ENCODE assay signal across 13 cellular contexts in the genomic region with DNA sequence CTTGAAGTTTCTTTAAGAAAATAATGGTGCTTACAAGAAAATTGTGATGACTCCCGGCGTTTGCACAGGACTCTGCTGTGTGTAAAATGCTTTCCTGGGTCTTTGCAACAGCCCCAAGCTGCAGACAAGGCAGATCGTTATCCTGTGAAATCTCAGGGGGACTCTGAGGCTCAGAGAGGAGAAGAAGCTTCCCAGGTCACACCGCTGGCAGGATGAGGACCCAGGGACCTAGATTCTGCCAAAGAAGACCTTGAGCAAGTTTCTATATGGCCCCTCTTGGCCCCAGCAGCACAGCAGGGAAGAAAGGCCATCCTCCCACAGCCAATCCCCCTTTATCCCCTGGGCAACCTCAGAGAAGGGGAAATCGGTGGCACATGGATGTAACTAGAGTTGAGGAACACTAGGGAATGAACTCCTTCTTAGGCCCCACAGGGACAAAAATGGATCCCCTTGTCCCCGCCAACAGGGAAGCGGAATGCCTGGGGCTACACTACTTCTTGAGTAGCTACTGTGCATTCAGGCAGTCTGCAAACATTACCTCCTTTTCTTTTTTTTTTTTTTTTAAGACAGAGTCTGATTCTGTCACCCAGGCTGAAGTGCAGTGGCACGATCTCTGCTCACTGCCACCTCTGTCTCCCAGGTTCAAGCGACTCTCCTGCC.
DNase-seq lines count a peak whose midpoint lies in the region; ATAC-seq and TF ChIP-seq lines count a peak whose summit lies in the region.
"Had no signal": no experiment of that assay in that cellular context is flagged by ENCODE, and none has a peak within 500 bp of the region (broad histone marks: within the 10 kb centered on the region; RNA-seq: fewer than 3 reads in every experiment).

No MANE protein-coding gene starts in this region.

- H3K14ac ChIP-seq in neuronal stem cell (ENCODE audit: low read length), result no peak overlapping the region

- intact Hi-C loops in testis (cut with DNase I; ENCODE audit: low total_unique reads), result loop anchor here (10.0 kb wide), 1 partner anchor 274 kb away; no protein-coding TSS in a partner anchor

- H3K9ac ChIP-seq in neuronal stem cell (ENCODE audit: low read depth, low read length, poor library complexity), result no peak overlapping the region

- no peak for TF ChIP-seq CTCF in testis (IDR thresholded peaks at IDR 0.05)

- H3K79me1 ChIP-seq in neuronal stem cell (ENCODE audit: low read depth, low read length), result no peaks in the 10 kb centered on the region

- H2BK15ac ChIP-seq in neuronal stem cell (ENCODE audit: low read length), result no peak overlapping the region

- no peak overlapping the region for H2AK5ac ChIP-seq in neuronal stem cell (ENCODE audit: low read depth, low read length)

- no peaks in the 10 kb centered on the region for H3K27me3 Mint-ChIP-seq in activated T-cell treated with anti-CD3 and anti-CD28 coated beads, Interleukin-2, amount 50 U/mL, for 72 hours (ENCODE audit: low read depth)

- ATAC-seq in activated T-cell treated with anti-CD3 and anti-CD28 coated beads, Interleukin-2, amount 50 U/mL, for 72 hours (replicated peaks in 1 of 2), result no peak
- no peak for ATAC-seq in HG03175 (IDR thresholded peaks at IDR 0.05; ENCODE audit: unreplicated experiment)
- ATAC-seq: HCT116 had no signal

- WGBS in neuronal stem cell (ENCODE audit: extremely low coverage in 2 of 2, insufficient read length in 2 of 2, insufficient replicate concordance in 1 of 2), 2 donors, result no CpG with 5 or more reads among the region's 9 CpGs
- WGBS in testis, 2 donors, result 68 to 69% methylated on average over 9 of the region's 9 CpGs

- H2BK12ac ChIP-seq in neuronal stem cell (ENCODE audit: low read length), result no peak overlapping the region

- no peak overlapping the region for H4K91ac ChIP-seq in neuronal stem cell (ENCODE audit: low read depth, low read length, poor library complexity)

- H3K27ac Mint-ChIP-seq in activated T-cell treated with anti-CD3 and anti-CD28 coated beads, Interleukin-2, amount 50 U/mL, for 72 hours, result peak overlapping the region; percentile 36
- H3K27ac Mint-ChIP-seq: activated B cell treated with CpG ODN at 0.5 μM for 24 hours had no signal

- H3K18ac ChIP-seq in neuronal stem cell (ENCODE audit: low read length), result no peak overlapping the region

- peaks cover 0 to 4% (median 0%) of the 10 kb centered on the region in 3 experiments for H3K27me3 ChIP-seq in neuronal stem cell (ENCODE audit: control insufficient read depth in 3 of 3, insufficient read depth in 3 of 3, low read depth in 1 of 3, low read length in 3 of 3)
- H3K27me3 ChIP-seq in testis, result no peaks in the 10 kb centered on the region

- H3K4me2 ChIP-seq in neuronal stem cell (ENCODE audit: insufficient read depth, low read length, poor library complexity, severe bottlenecking), result no peak overlapping the region

- no peak overlapping the region for H3K23ac ChIP-seq in neuronal stem cell (ENCODE audit: low read depth, low read length, poor library complexity)

- peaks cover 0 to 2% of the 10 kb centered on the region in 2 donors for H3K36me3 Mint-ChIP-seq in activated T-cell treated with anti-CD3 and anti-CD28 coated beads, Interleukin-2, amount 50 U/mL, for 72 hours (ENCODE audit: insufficient read depth in 2 of 2)

- no peak for DNase-seq in activated T-cell treated with anti-CD3 and anti-CD28 coated beads, Interleukin-2, amount 50 U/mL, for 72 hours
- DNase-seq in activated T-cell treated with anti-CD3 and anti-CD28 coated beads, Interleukin-2, amount 50 U/mL, for 48 hours, result no peak
- DNase-seq in ecto neural progenitor cell (ENCODE audit: low spot score) (peak; percentile 47), neuronal stem cell (ENCODE audit: low spot score) (no peak), testis (no peak), HuH-7 (ENCODE audit: low spot score) (no peak), NCI-H146 treated with DMSO at 0.1 percent for 48 hours (lab: John Stamatoyannopoulos, UW; ENCODE audit: unreplicated experiment) (no peak)
- DNase-seq: activated B cell treated with CpG ODN at 0.5 μM for 24 hours; activated T-cell treated with anti-CD3 and anti-CD28 coated beads, Interleukin-2, amount 50 U/mL, for 1 hour; GDM1; NCI-H2227 treated with DMSO at 0.1 percent for 48 hours had no signal

- H3K4me1 Mint-ChIP-seq in activated T-cell treated with anti-CD3 and anti-CD28 coated beads, Interleukin-2, amount 50 U/mL, for 72 hours (ENCODE audit: low read depth), result peaks cover 5% of the 10 kb centered on the region
- H3K4me1 Mint-ChIP-seq: activated B cell treated with CpG ODN at 0.5 μM for 24 hours had no signal

- H3K9me3 ChIP-seq in neuronal stem cell (replicated peaks in 1 of 2; ENCODE audit: control insufficient read depth in 2 of 2, insufficient read depth in 1 of 2, low read depth in 1 of 2, low read length in 2 of 2), result no peaks in the 10 kb centered on the region
- no peaks in the 10 kb centered on the region for H3K9me3 ChIP-seq in testis

- H2AFZ ChIP-seq in neuronal stem cell (ENCODE audit: low read length), result peak overlapping the region; percentile 47

- no peak for TF ChIP-seq POLR2A in testis (IDR thresholded peaks at IDR 0.05)

- H3K36me3 ChIP-seq in neuronal stem cell (replicated peaks in 1 of 2; ENCODE audit: control insufficient read depth in 2 of 2, insufficient read depth in 2 of 2, low read length in 2 of 2) (no peaks in the 10 kb centered on the region), testis (ENCODE audit: low read depth, missing control alignments) (no peaks in the 10 kb centered on the region)

- H3K4me1 ChIP-seq in neuronal stem cell (ENCODE audit: control insufficient read depth in 2 of 2, insufficient read depth in 1 of 2, low read depth in 1 of 2, low read length in 2 of 2), result peaks cover 33 to 39% of the 10 kb centered on the region in 2 donors
- H3K4me1 ChIP-seq in testis, result peaks cover 26% of the 10 kb centered on the region

- H3K4ac ChIP-seq in neuronal stem cell (ENCODE audit: low read length), result no peak overlapping the region

- H3K4me3 ChIP-seq in neuronal stem cell (ENCODE audit: low read length in 2 of 2) (no peak overlapping the region), testis (no peak overlapping the region)

- no peak overlapping the region for H3K4me3 Mint-ChIP-seq in activated T-cell treated with anti-CD3 and anti-CD28 coated beads, Interleukin-2, amount 50 U/mL, for 72 hours
- H3K4me3 Mint-ChIP-seq: activated B cell treated with CpG ODN at 0.5 μM for 24 hours had no signal

- H3K27ac ChIP-seq in neuronal stem cell (replicated peaks; ENCODE audit: low read length) (no peak overlapping the region), testis (peak overlapping the region; percentile 8 to 76)

- H4K8ac ChIP-seq in neuronal stem cell (ENCODE audit: low read depth, low read length), result no peak overlapping the region

- H2BK120ac ChIP-seq in neuronal stem cell (ENCODE audit: low read depth, low read length), result no peak overlapping the region

- H2BK5ac ChIP-seq in neuronal stem cell (ENCODE audit: low read length), result no peak overlapping the region

- H3K9me3 Mint-ChIP-seq in activated T-cell treated with anti-CD3 and anti-CD28 coated beads, Interleukin-2, amount 50 U/mL, for 72 hours, result peaks cover 0 to 1% of the 10 kb centered on the region in 2 donors
- H3K9me3 Mint-ChIP-seq: activated B cell treated with CpG ODN at 0.5 μM for 24 hours had no signal
